ENCODE assay signal across 8 cellular contexts in the genomic region with DNA sequence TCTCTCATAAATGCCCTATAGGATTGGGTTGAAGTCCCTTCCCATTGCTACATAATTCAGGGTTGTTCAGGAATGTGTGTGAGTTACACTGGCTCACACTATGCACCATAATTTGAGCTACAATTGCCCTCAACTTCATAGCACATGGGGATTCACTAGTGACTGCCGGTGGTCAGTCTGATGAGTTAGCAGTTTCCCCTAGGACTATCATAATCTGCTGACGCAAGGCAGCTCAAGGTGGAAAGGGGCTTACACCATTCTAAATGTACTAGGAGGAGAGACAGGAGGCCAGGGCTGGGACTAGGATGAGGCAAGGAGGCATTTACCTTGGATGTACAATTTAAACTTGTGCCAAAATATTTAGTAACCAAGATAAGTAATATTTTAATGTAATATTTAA.
"Had no signal": no experiment of that assay in that cellular context is flagged by ENCODE, and none has a peak within 500 bp of the region (broad histone marks: within the 10 kb centered on the region; RNA-seq: fewer than 3 reads in every experiment).

No MANE protein-coding gene starts in this region.

- FAIRE-seq: G401.6, GM12878, GM12891, GM12892, GM18507, GM19239 had no signal

- ATAC-seq: GM12878 had no signal

- DNase-seq: GDM1, GF-D8 had no signal

- H3K4me3 ChIP-seq: GM12878 had no signal
